16 cellular contexts compared by ENCODE assay signal in the genomic region with DNA sequence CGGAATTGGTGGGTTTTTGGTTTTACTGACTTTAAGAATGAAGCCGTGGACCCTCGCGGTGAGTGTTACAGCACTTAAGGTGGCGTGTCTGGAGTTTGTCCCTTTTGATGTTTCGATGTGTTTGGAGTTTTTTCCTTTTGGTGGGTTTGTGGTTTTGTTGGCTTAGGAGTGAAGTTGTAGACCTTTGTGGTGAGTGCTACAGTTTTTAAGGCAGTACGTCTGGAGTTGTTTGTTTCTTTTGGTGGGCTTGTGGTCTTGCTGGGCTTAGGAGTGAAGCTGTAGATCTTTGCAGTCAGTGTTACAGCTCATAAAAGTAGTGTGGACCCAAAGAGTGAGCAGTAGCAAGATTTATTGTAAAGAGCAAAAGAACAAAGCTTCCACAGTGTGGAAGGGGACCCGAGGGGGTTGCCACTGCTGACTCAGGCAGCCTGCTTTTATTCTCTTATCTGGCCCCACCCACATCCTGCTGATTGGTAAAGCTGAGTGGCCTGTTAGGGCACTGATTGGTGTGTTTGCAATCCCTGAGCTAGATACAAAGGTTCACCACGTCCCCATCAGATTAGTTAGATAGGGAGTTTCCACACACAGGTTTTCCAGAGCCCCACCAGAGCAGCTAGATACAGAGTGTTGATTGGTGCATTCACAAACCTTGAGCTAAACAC. TPM values are rescaled to one million over a fixed set of nuclear protein-coding genes. Genes with fewer than 3 reads are reported as not detected.
DNase-seq lines count a peak whose midpoint lies in the region; ATAC-seq, FAIRE-seq and TF ChIP-seq lines count a peak whose summit lies in the region.
"Had no signal": no experiment of that assay in that cellular context is flagged by ENCODE, and none has a peak within 500 bp of the region (broad histone marks: within the 10 kb centered on the region; RNA-seq: fewer than 3 reads in every experiment).

No MANE protein-coding gene starts in this region.

- TF ChIP-seq CTCF in DND-41 (IDR thresholded peaks at IDR 0.05; ENCODE audit: borderline replicate concordance, extremely low read depth, low read length, poor library complexity, severe bottlenecking) (no peak), D721Med (IDR thresholded peaks at IDR 0.05; ENCODE audit: insufficient read depth, missing control alignments) (no peak)

- no peak overlapping the region for H3K4me3 ChIP-seq in DND-41 (ENCODE audit: low read depth in 1 of 2, low read length in 2 of 2)
- no peak overlapping the region for H3K4me3 ChIP-seq in right cardiac atrium (ENCODE audit: low read length)

- peak overlapping the region; percentile 51 for H3K4me3 Mint-ChIP-seq in activated naive CD8-positive, alpha-beta T cell
- H3K4me3 Mint-ChIP-seq: B cell had no signal

- no peaks in the 10 kb centered on the region for H3K9me3 Mint-ChIP-seq in activated naive CD8-positive, alpha-beta T cell (ENCODE audit: low read depth)

- no peaks in the 10 kb centered on the region for H3K79me2 ChIP-seq in DND-41 (ENCODE audit: insufficient read depth, low read length)

- no peak overlapping the region for H2AFZ ChIP-seq in DND-41 (ENCODE audit: low read depth, low read length)

- WGBS in right cardiac atrium = 84% methylated on average over 9 of the region's 9 CpGs

- peaks cover 10% of the 10 kb centered on the region for H3K36me3 Mint-ChIP-seq in activated naive CD8-positive, alpha-beta T cell

- H3K27ac ChIP-seq in DND-41 (ENCODE audit: low read length) (peak overlapping the region; percentile 28; the same call in 1 of the 2 replicates), right cardiac atrium (ENCODE audit: low read length) (no peak overlapping the region)

- no peak overlapping the region for H3K9ac ChIP-seq in DND-41 (ENCODE audit: low read depth, low read length)

- peak overlapping the region; percentile 89 for H3K27ac Mint-ChIP-seq in activated naive CD8-positive, alpha-beta T cell
- H3K27ac Mint-ChIP-seq: B cell had no signal

- peaks cover 34% of the 10 kb centered on the region for H3K4me1 ChIP-seq in DND-41 (ENCODE audit: insufficient read depth, low read length)
- H3K4me1 ChIP-seq in right cardiac atrium (ENCODE audit: control insufficient read depth, insufficient read depth, low read length) = no peaks in the 10 kb centered on the region

- no peak for FAIRE-seq in D721Med (lab: Jason Lieb, UNC)
- FAIRE-seq: G401.6, GM18507, kidney had no signal

- H3K27me3 ChIP-seq in DND-41 (ENCODE audit: insufficient read depth, low read length, poor library complexity) (no peaks in the 10 kb centered on the region), right cardiac atrium (ENCODE audit: control insufficient read depth, insufficient read depth) (no peaks in the 10 kb centered on the region)

- H3K27me3 Mint-ChIP-seq in activated naive CD8-positive, alpha-beta T cell = no peaks in the 10 kb centered on the region
- H3K27me3 Mint-ChIP-seq: B cell had no signal

- H4K20me1 ChIP-seq in DND-41 (ENCODE audit: insufficient read depth, low read length) = no peaks in the 10 kb centered on the region

- H3K9me3 ChIP-seq in DND-41 (ENCODE audit: insufficient read depth, low read length, severe bottlenecking) (no peaks in the 10 kb centered on the region), right cardiac atrium (ENCODE audit: control insufficient read depth, low read length) (no peaks in the 10 kb centered on the region)

- H3K4me1 Mint-ChIP-seq in activated naive CD8-positive, alpha-beta T cell (ENCODE audit: low read depth) = peaks cover 44% of the 10 kb centered on the region

- ATAC-seq in DND-41 (ENCODE audit: insufficient read depth, low read depth) = peak; percentile 74
- no peak for ATAC-seq in right cardiac atrium
- ATAC-seq in left lobe of liver = no peak
- ATAC-seq: Right ventricle myocardium inferior had no signal

- intact Hi-C loops in right cardiac atrium (cut with DNase I) = loop anchor here (5.0 to 10.0 kb wide), 4 partner anchors 75 to 128 kb away; partner anchors contain the start of gene EEIG2 (in 1 of the 4)

- DNase-seq in DND-41 = peak; percentile 71
- peak; percentile 39 to 42 for DNase-seq in activated CD4-positive, alpha-beta T cell treated with anti-CD3 and anti-CD28 coated beads, Interleukin-2, amount 50 U/mL, for 4 hours
- peak; percentile 41 for DNase-seq in stimulated activated CD4-positive, alpha-beta T cell treated with anti-CD3 and anti-CD28 coated beads, Interleukin-4, amount 100 ng/mL, for 24 hours
- no peak for DNase-seq in D721Med (ENCODE audit: insufficient read length, low spot score)
- DNase-seq in right cardiac atrium = no peak
- DNase-seq in left lobe of liver (ENCODE audit: low spot score) = no peak
- no peak for DNase-seq in DMS53 (lab: John Stamatoyannopoulos, UW)
- DNase-seq: amygdala, kidney, NCI-H1417 treated with DMSO at 0.1 percent for 48 hours, NCI-H526 treated with DMSO at 0.1 percent for 48 hours had no signal

- no peak overlapping the region for H3K4me2 ChIP-seq in DND-41 (ENCODE audit: insufficient read depth, low read length)

- H3K36me3 ChIP-seq in DND-41 (ENCODE audit: insufficient read depth, low read length) = peaks cover 12% of the 10 kb centered on the region; the same call in 1 of the 2 replicates

RNA-seq across cellular contexts. Expression of gene HENMT1, which starts 20.9 kb away (rescaled TPM):
- 1 to 10 TPM; 1.8 to 3.0 (median 2.2) TPM for total RNA-seq in right cardiac atrium
- 1.7 TPM for polyA plus RNA-seq in right cardiac atrium
- total RNA-seq in left lobe of liver = 0.58 TPM

RNA-seq across cellular contexts. Expression of gene PRPF38B, which starts 52.1 kb away (rescaled TPM):
- total RNA-seq in right cardiac atrium (10 to 100 TPM; 18.3 to 25.1 (median 24.3) TPM), left lobe of liver (12.0 TPM)
- 21.8 TPM for polyA plus RNA-seq in right cardiac atrium

Comparison
In these comparisons a context has a peak if more than half of its experiments do, and no peak if none do; other contexts are left out.
1. DNase-seq: peak in DND-41 (single experiment), activated CD4-positive, alpha-beta T cell treated with anti-CD3 and anti-CD28 coated beads, Interleukin-2, amount 50 U/mL, for 4 hours (2 of 2) and stimulated activated CD4-positive, alpha-beta T cell treated with anti-CD3 and anti-CD28 coated beads, Interleukin-4, amount 100 ng/mL, for 24 hours (single experiment); none in D721Med (single experiment), right cardiac atrium (0 of 3), left lobe of liver (single experiment) and DMS53 (single experiment).